8 cellular contexts compared by ENCODE assay signal in genomic region chr6:109073344-109074235, GRCh38. TPM values are rescaled to one million over a fixed set of nuclear protein-coding genes. Genes with fewer than 3 reads are reported as not detected.
DNase-seq lines count a peak whose midpoint lies in the region; ATAC-seq and TF ChIP-seq lines count a peak whose summit lies in the region.

No MANE protein-coding gene starts in this region.

- no peaks in the 10 kb centered on the region for H3K9me3 ChIP-seq in HCT116 (ENCODE audit: control insufficient read depth in 1 of 2, insufficient read depth in 1 of 2, low read depth in 1 of 2, low read length in 2 of 2)
- no peaks in the 10 kb centered on the region for H3K9me3 ChIP-seq in osteoblast (ENCODE audit: low read depth, low read length)

- TF ChIP-seq POLR2A in HCT116 (IDR thresholded peaks at IDR 0.05; ENCODE audit: borderline replicate concordance, extremely low read depth, insufficient read depth, insufficient read length) = no peak

- no peak overlapping the region for H3K4me3 ChIP-seq in HCT116 (replicated peaks in 1 of 2; ENCODE audit: low read depth in 1 of 2, low read length in 2 of 2)
- no peak overlapping the region for H3K4me3 ChIP-seq in fibroblast of the aortic adventitia (ENCODE audit: low read depth, low read length)
- H3K4me3 ChIP-seq in osteoblast (ENCODE audit: insufficient read depth, low read length) = no peak overlapping the region

- H3K9ac ChIP-seq in HCT116 (ENCODE audit: low read length) = no peak overlapping the region

- no peaks in the 10 kb centered on the region for H3K9me2 ChIP-seq in HCT116 (ENCODE audit: insufficient read depth)

- intact Hi-C loops in HCT116 (cut with micrococcal nuclease) = loop anchor here (1.0 to 10.0 kb wide), 4 partner anchors 180 to 969 kb away; no protein-coding TSS in a partner anchor

- DNase-seq in CMK (ENCODE audit: low read depth) (peak; percentile 41), HCT116 (ENCODE audit: low read depth, low spot score) (peak; percentile 56), NCI-H748 treated with DMSO at 0.1 percent for 48 hours (lab: John Stamatoyannopoulos, UW) (peak; percentile 75), fibroblast of the aortic adventitia (ENCODE audit: low read depth) (peak; percentile 89), osteoblast (ENCODE audit: insufficient read length, low spot score, missing footprints) (peak; percentile 57)
- peak; percentile 34 for DNase-seq in activated CD8-positive, alpha-beta memory T cell treated with anti-CD3 and anti-CD28 coated beads, Interleukin-2, amount 50 U/mL, for 4 hours

- H3K79me2 ChIP-seq in HCT116 (ENCODE audit: insufficient read depth, low read length) = no peaks in the 10 kb centered on the region
- no peaks in the 10 kb centered on the region for H3K79me2 ChIP-seq in osteoblast (ENCODE audit: insufficient read depth, low read length)

- no peaks in the 10 kb centered on the region for H3K27me3 ChIP-seq in HCT116 (ENCODE audit: insufficient read depth, low read length)
- H3K27me3 ChIP-seq in osteoblast (ENCODE audit: insufficient read depth, low read length) = no peaks in the 10 kb centered on the region

- RAD21 ChIA-PET in HCT116 (lab: Charles Lee; ENCODE audit: low non-redundant PET in 1 of 2, low total read pairs in 2 of 2, uncharacterized antibody in 2 of 2, unreplicated experiment in 2 of 2) = interaction anchor here (0.9 to 2.0 kb wide), 2 partner anchors 238 to 532 kb away, joined by 3 to 6 read pairs; no protein-coding TSS in a partner anchor

- POLR2A ChIA-PET in HCT116 (lab: Charles Lee) = no interaction called here

- H3K4me2 ChIP-seq in HCT116 (ENCODE audit: low read length) = no peak overlapping the region
- H3K4me2 ChIP-seq in osteoblast (ENCODE audit: insufficient read depth, low read length) = peak overlapping the region; percentile 36

- TF ChIP-seq RAD21 in HCT116 (IDR thresholded peaks at IDR 0.05; ENCODE audit: low read depth) = peak; percentile 85

- CTCF ChIA-PET in HCT116 (lab: Charles Lee) = interaction anchor here (0.8 to 5.7 kb wide), 12 partner anchors 8 to 549 kb away, joined by 3 to 64 read pairs (median 4); partner anchors contain the start of genes CEP57L1 and SESN1

- TF ChIP-seq CTCF in HCT116 (IDR thresholded peaks at IDR 0.05 in 2 of 3, conservative IDR thresholded peaks at IDR 0.05 in 1 of 3; ENCODE audit: borderline replicate concordance in 1 of 3, insufficient read depth in 1 of 3, low read depth in 2 of 3, low read length in 2 of 3) (peak; percentile 54 to 76 (median 71)), fibroblast of the aortic adventitia (IDR thresholded peaks at IDR 0.05; ENCODE audit: insufficient read depth, low read length) (peak; percentile 59), osteoblast (IDR thresholded peaks at IDR 0.05; ENCODE audit: extremely low read depth, low read depth, low read length) (peak; percentile 69)

- no TSS peak for BruUV-seq in HCT116 (replicated peaks; lab: Mats Ljungman, UMichigan)

- no peaks in the 10 kb centered on the region for H4K20me1 ChIP-seq in HCT116 (ENCODE audit: insufficient read depth)
- H4K20me1 ChIP-seq in osteoblast (ENCODE audit: insufficient read depth, low read length) = no peaks in the 10 kb centered on the region

- H2AFZ ChIP-seq in HCT116 (ENCODE audit: low read depth, low read length, poor library complexity, severe bottlenecking) (no peak overlapping the region), osteoblast (ENCODE audit: low read length) (no peak overlapping the region)

- no peak overlapping the region for H3K27ac ChIP-seq in HCT116 (ENCODE audit: low read depth, low read length)
- no peak overlapping the region for H3K27ac ChIP-seq in osteoblast (ENCODE audit: low read depth, low read length)

- H3K4me1 ChIP-seq in HCT116 (ENCODE audit: control insufficient read depth in 1 of 2, insufficient read depth in 2 of 2, low read length in 2 of 2) = no peaks in the 10 kb centered on the region
- H3K4me1 ChIP-seq in osteoblast (ENCODE audit: insufficient read depth, low read length) = peaks cover 17% of the 10 kb centered on the region

- no peaks in the 10 kb centered on the region for H3K36me3 ChIP-seq in HCT116 (ENCODE audit: control insufficient read depth in 1 of 2, insufficient read depth in 2 of 2, low read length in 2 of 2)
- no peaks in the 10 kb centered on the region for H3K36me3 ChIP-seq in osteoblast (ENCODE audit: insufficient read depth, low read length)

- ATAC-seq in HCT116 (peak; percentile 72), GM19023 (IDR thresholded peaks at IDR 0.05; ENCODE audit: unreplicated experiment) (no peak), HG03378 (IDR thresholded peaks at IDR 0.05; ENCODE audit: unreplicated experiment) (no peak)

TF ChIP-seq in HCT116, 20 proteins besides CTCF, POLR2A, EP300 and RAD21:
- TF ChIP-seq CEBPB (IDR thresholded peaks at IDR 0.05; ENCODE audit: low read depth) (no peak), ELF1 (IDR thresholded peaks at IDR 0.05; ENCODE audit: borderline replicate concordance, low read depth) (no peak), POLR2AphosphoS5 (IDR thresholded peaks at IDR 0.05; ENCODE audit: low read depth, low read length) (no peak), SRF (IDR thresholded peaks at IDR 0.05; ENCODE audit: low read depth) (no peak), FOSL1 (IDR thresholded peaks at IDR 0.05; ENCODE audit: low read depth) (no peak), JUND (IDR thresholded peaks at IDR 0.05) (no peak), ZFX (IDR thresholded peaks at IDR 0.05) (no peak), YY1 (IDR thresholded peaks at IDR 0.05; ENCODE audit: extremely low read depth, insufficient replicate concordance, low read depth, low read length) (no peak), EZH2 (IDR thresholded peaks at IDR 0.05) (no peak), EZH2phosphoT487 (IDR thresholded peaks at IDR 0.05; ENCODE audit: borderline replicate concordance) (no peak), SIN3A (IDR thresholded peaks at IDR 0.05; ENCODE audit: low read depth) (no peak), REST (IDR thresholded peaks at IDR 0.05; ENCODE audit: low read depth) (no peak), MAX (IDR thresholded peaks at IDR 0.05) (no peak), TCF7L2 (IDR thresholded peaks at IDR 0.05; ENCODE audit: borderline replicate concordance, extremely low read depth, insufficient read depth, insufficient read length) (no peak), CBX3 (IDR thresholded peaks at IDR 0.05; ENCODE audit: low read depth) (no peak), ZNF274 (IDR thresholded peaks at IDR 0.05; ENCODE audit: low read depth, low read length) (no peak), SP1 (IDR thresholded peaks at IDR 0.05; ENCODE audit: low read depth) (no peak), EGR1 (IDR thresholded peaks at IDR 0.05; ENCODE audit: low read depth) (no peak)
TF ChIP-seq in HCT116: peak in this region for 0.

RNA-seq across cellular contexts. Expression of gene SESN1, which starts 21.1 kb away (rescaled TPM):
- total RNA-seq in HCT116 (2021; ENCODE audit: unreplicated experiment) (9.3 TPM), fibroblast of the aortic adventitia (ENCODE audit: low replicate concordance) (22.7 and 22.8 TPM in 2 replicates), osteoblast (26.1 and 30.4 TPM in 2 replicates)
- polyA plus RNA-seq in HCT116 (2012) = 3.8 and 4.0 TPM in 2 replicates

RNA-seq across cellular contexts. Expression of gene CEP57L1, which starts 21.7 kb away (rescaled TPM):
- total RNA-seq in HCT116 (2021; ENCODE audit: unreplicated experiment) = 20.7 TPM
- 8.9 and 13.9 TPM in 2 replicates for polyA plus RNA-seq in HCT116 (2012)
- total RNA-seq in fibroblast of the aortic adventitia (ENCODE audit: low replicate concordance) = 27.1 and 41.3 TPM in 2 replicates
- 17.7 and 23.6 TPM in 2 replicates for total RNA-seq in osteoblast

Comparison
In these comparisons a context has a peak if more than half of its experiments do, and no peak if none do; other contexts are left out.
1. DNase-seq: peak in every context shown above with its lines; median percentile 89 in fibroblast of the aortic adventitia; 75 in NCI-H748 treated with DMSO at 0.1 percent for 48 hours; 57 in osteoblast; 56 in HCT116; 41 in CMK; 34 in activated CD8-positive, alpha-beta memory T cell treated with anti-CD3 and anti-CD28 coated beads, Interleukin-2, amount 50 U/mL, for 4 hours.